ENCODE assay signal across 19 cellular contexts in the genomic region with DNA sequence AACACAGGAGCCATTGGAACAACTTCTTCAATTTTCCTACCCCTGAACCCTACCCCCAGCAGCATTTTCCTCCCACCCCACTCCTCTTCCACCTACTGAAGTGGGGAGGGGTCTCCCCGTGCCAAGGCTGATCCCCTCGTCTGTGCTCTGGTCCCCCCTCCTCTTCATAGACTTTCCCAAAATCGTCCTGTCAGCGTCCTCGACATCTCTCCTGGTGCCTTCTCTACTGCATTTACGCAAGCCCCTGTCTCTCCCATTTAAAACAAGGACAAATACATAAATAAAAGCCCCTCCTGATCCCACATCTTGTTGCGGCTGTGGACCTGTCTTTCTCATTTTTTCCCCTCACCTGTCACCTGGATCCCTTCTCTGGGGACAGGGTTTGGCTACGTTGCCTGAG. TPM values are rescaled to one million over a fixed set of nuclear protein-coding genes. Genes with fewer than 3 reads are reported as not detected.
DNase-seq lines count a peak whose midpoint lies in the region; ATAC-seq and TF ChIP-seq lines count a peak whose summit lies in the region.
"Had no signal": no experiment of that assay in that cellular context is flagged by ENCODE, and none has a peak within 500 bp of the region (broad histone marks: within the 10 kb centered on the region; RNA-seq: fewer than 3 reads in every experiment).

No MANE protein-coding gene starts in this region.

- H3K9me1 ChIP-seq in IMR-90 (ENCODE audit: insufficient read depth, low read length), result peaks cover 4% of the 10 kb centered on the region; the same call in 1 of the 2 replicates

- no peak overlapping the region for H2BK15ac ChIP-seq in IMR-90 (ENCODE audit: low read depth, low read length)
- peak overlapping the region; percentile 96 for H2BK15ac ChIP-seq in neuronal stem cell (ENCODE audit: low read length)

- CTCF ChIA-PET in IMR-90 (lab: Yijun Ruan, JAX), result no interaction called here

- H2BK5ac ChIP-seq in IMR-90 (ENCODE audit: low read depth, low read length, poor library complexity, severe bottlenecking), result no peak overlapping the region
- H2BK5ac ChIP-seq in neuronal stem cell (ENCODE audit: low read length), result peak overlapping the region; percentile 76

- H3K27ac Mint-ChIP-seq in T-helper 17 cell (peak overlapping the region; percentile 59), endothelial cell (ENCODE audit: unreplicated experiment) (no peak overlapping the region)

- ATAC-seq in IMR-90 (ENCODE audit: low read depth), result no peak
- ATAC-seq in T-helper 17 cell, result no peak
- no peak for ATAC-seq in GM21381 (IDR thresholded peaks at IDR 0.05; ENCODE audit: unreplicated experiment)
- ATAC-seq: Right ventricle myocardium inferior had no signal

- dilution Hi-C loops in IMR-90 (cut with HindIII; ENCODE audit: low sequenced_read_pairs, unreplicated experiment), result no loop called here

- no peaks in the 10 kb centered on the region for H3K36me3 ChIP-seq in IMR-90 (ENCODE audit: control insufficient read depth, insufficient read depth, low read length)
- no peaks in the 10 kb centered on the region for H3K36me3 ChIP-seq in neuronal stem cell (replicated peaks in 1 of 2; ENCODE audit: control insufficient read depth in 2 of 2, insufficient read depth in 2 of 2, low read length in 2 of 2)

- H2AFZ ChIP-seq in IMR-90 (replicated peaks; ENCODE audit: low read length, poor library complexity) (no peak overlapping the region), neuronal stem cell (ENCODE audit: low read length) (no peak overlapping the region)

- 95% methylated on average over 4 of the region's 8 CpGs; no CpG with 5 or more reads in 1 of the 2 experiments for WGBS in IMR-90 (ENCODE audit: extremely low coverage in 2 of 2, insufficient read length in 1 of 2), 2 experiments
- no CpG with 5 or more reads among the region's 8 CpGs for WGBS in neuronal stem cell (ENCODE audit: extremely low coverage in 2 of 2, insufficient read length in 2 of 2, insufficient replicate concordance in 1 of 2), 2 donors

- BruUV-seq in IMR-90 (replicated peaks; lab: Mats Ljungman, UMichigan), result no TSS peak

- in situ Hi-C loops in IMR-90 (cut with MboI; ENCODE audit: low sequenced_read_pairs), result no loop called here

- no peak overlapping the region for H3K4me3 Mint-ChIP-seq in T-helper 17 cell
- H3K4me3 Mint-ChIP-seq in endothelial cell (ENCODE audit: unreplicated experiment), result peak overlapping the region; percentile 19
- H3K4me3 Mint-ChIP-seq: H9 had no signal

- H3K9me3 ChIP-seq in IMR-90 (ENCODE audit: control insufficient read depth, insufficient read depth, low read length) (no peaks in the 10 kb centered on the region), T-helper 17 cell (ENCODE audit: control insufficient read depth, low read length, poor library complexity, severe bottlenecking) (no peaks in the 10 kb centered on the region), neuronal stem cell (replicated peaks in 1 of 2; ENCODE audit: control insufficient read depth in 2 of 2, insufficient read depth in 1 of 2, low read depth in 1 of 2, low read length in 2 of 2) (peaks cover 0 to 6% of the 10 kb centered on the region in 2 donors)

- no peaks in the 10 kb centered on the region for H3K79me1 ChIP-seq in IMR-90 (ENCODE audit: low read depth in 1 of 2, low read length in 2 of 2)
- no peaks in the 10 kb centered on the region for H3K79me1 ChIP-seq in neuronal stem cell (ENCODE audit: low read depth, low read length)

- H3K9ac ChIP-seq in IMR-90 (ENCODE audit: low read depth, low read length) (no peak overlapping the region), neuronal stem cell (ENCODE audit: low read depth, low read length, poor library complexity) (peak overlapping the region; percentile 24)
- H3K9ac ChIP-seq: KMS-11 had no signal

- H2BK12ac ChIP-seq in neuronal stem cell (ENCODE audit: low read length), result no peak overlapping the region

- H3K56ac ChIP-seq in IMR-90 (ENCODE audit: extremely low read depth, insufficient read depth, low read length), result no peak overlapping the region

- no peaks in the 10 kb centered on the region for H4K20me1 ChIP-seq in IMR-90 (ENCODE audit: insufficient read depth, low read length)

- no peaks in the 10 kb centered on the region for H3K4me1 ChIP-seq in IMR-90 (ENCODE audit: control insufficient read depth, insufficient read depth, low read length)
- H3K4me1 ChIP-seq in neuronal stem cell (ENCODE audit: control insufficient read depth in 2 of 2, insufficient read depth in 1 of 2, low read depth in 1 of 2, low read length in 2 of 2), result peaks cover 6 to 49% of the 10 kb centered on the region in 2 donors

- H3K4ac ChIP-seq in IMR-90 (ENCODE audit: low read depth, low read length) (no peak overlapping the region), neuronal stem cell (ENCODE audit: low read length) (no peak overlapping the region)

- TF ChIP-seq RAD21 in IMR-90 (IDR thresholded peaks at IDR 0.05; ENCODE audit: low read length), result no peak

- no peaks in the 10 kb centered on the region for H3K9me3 Mint-ChIP-seq in endothelial cell (ENCODE audit: unreplicated experiment)
- H3K9me3 Mint-ChIP-seq: H9 had no signal

- H3K23ac ChIP-seq in IMR-90 (ENCODE audit: low read depth, low read length) (no peak overlapping the region), neuronal stem cell (ENCODE audit: low read depth, low read length, poor library complexity) (peak overlapping the region; percentile 23)

- DNase-seq in IMR-90, result no peak
- DNase-seq in T-helper 17 cell, result no peak
- no peak for DNase-seq in endothelial cell (ENCODE audit: low spot score)
- no peak for DNase-seq in neuronal stem cell (ENCODE audit: low spot score)
- no peak for DNase-seq in SK-N-DZ (ENCODE audit: low spot score)
- DNase-seq in NCI-H1105 (lab: John Stamatoyannopoulos, UW), result no peak
- DNase-seq: AML-193; H9; NCI-H1048; NCI-H146; NCI-H2081; NK-92 treated with Interleukin-12 subunit alpha and Interleukin-12 subunit beta, amount 100 ng/mL, for 24 hours had no signal

- no peak for TF ChIP-seq POLR2A in IMR-90 (IDR thresholded peaks at IDR 0.05; ENCODE audit: low read depth, low read length)

- peaks cover 21% of the 10 kb centered on the region for H3K4me1 Mint-ChIP-seq in T-helper 17 cell
- peaks cover 13% of the 10 kb centered on the region for H3K4me1 Mint-ChIP-seq in endothelial cell (ENCODE audit: unreplicated experiment)

- POLR2A ChIA-PET in IMR-90 (lab: Charles Lee; ENCODE audit: unreplicated experiment), result no interaction called here

- H3K27me3 Mint-ChIP-seq in T-helper 17 cell (no peaks in the 10 kb centered on the region), endothelial cell (ENCODE audit: unreplicated experiment) (peaks cover 7% of the 10 kb centered on the region)

- intact Hi-C loops in IMR-90 (cut with micrococcal nuclease), result no loop called here

- H3K27ac ChIP-seq in IMR-90 (ENCODE audit: insufficient read depth, low read length), result no peak overlapping the region
- H3K27ac ChIP-seq in neuronal stem cell (replicated peaks; ENCODE audit: low read length), result no peak overlapping the region
- H3K27ac ChIP-seq: C4-2B, KMS-11, SK-N-MC had no signal

- H3K4me3 ChIP-seq in IMR-90 (ENCODE audit: insufficient read depth, low read depth, low read length) (no peak overlapping the region), neuronal stem cell (ENCODE audit: low read length in 2 of 2) (no peak overlapping the region)
- H3K4me3 ChIP-seq: SK-N-MC had no signal

- H4K91ac ChIP-seq in IMR-90 (ENCODE audit: insufficient read depth, low read depth, low read length) (no peak overlapping the region), neuronal stem cell (ENCODE audit: low read depth, low read length, poor library complexity) (peak overlapping the region; percentile 17)

- H2AK5ac ChIP-seq in IMR-90 (ENCODE audit: low read depth, low read length) (no peak overlapping the region), neuronal stem cell (ENCODE audit: low read depth, low read length) (peak overlapping the region; percentile 98)

- H3K36me3 Mint-ChIP-seq in T-helper 17 cell (ENCODE audit: low read depth) (no peaks in the 10 kb centered on the region), endothelial cell (ENCODE audit: low read depth, unreplicated experiment) (peaks cover 20% of the 10 kb centered on the region)

- H3K4me2 ChIP-seq in IMR-90 (ENCODE audit: low read depth, low read length), result no peak overlapping the region
- H3K4me2 ChIP-seq in neuronal stem cell (ENCODE audit: insufficient read depth, low read length, poor library complexity, severe bottlenecking), result no peak overlapping the region
- H3K4me2 ChIP-seq: KMS-11 had no signal

- H2BK20ac ChIP-seq in IMR-90 (ENCODE audit: low read depth, low read length), result no peak overlapping the region

- H3K27me3 ChIP-seq in IMR-90 (ENCODE audit: control insufficient read depth, insufficient read depth, low read length) (no peaks in the 10 kb centered on the region), neuronal stem cell (ENCODE audit: control insufficient read depth in 3 of 3, insufficient read depth in 3 of 3, low read depth in 1 of 3, low read length in 3 of 3) (peaks cover 0 to 24% (median 3%) of the 10 kb centered on the region in 3 experiments)

- no peak overlapping the region for H4K5ac ChIP-seq in IMR-90 (ENCODE audit: low read depth, low read length)

- no peak overlapping the region for H3K18ac ChIP-seq in IMR-90 (ENCODE audit: low read depth, low read length)
- peak overlapping the region; percentile 86 for H3K18ac ChIP-seq in neuronal stem cell (ENCODE audit: low read length)

- H2AK9ac ChIP-seq in IMR-90 (replicated peaks; ENCODE audit: low read depth, low read length, poor library complexity), result no peak overlapping the region

- H3K14ac ChIP-seq in IMR-90 (replicated peaks; ENCODE audit: low read depth, low read length) (no peak overlapping the region), neuronal stem cell (ENCODE audit: low read length) (no peak overlapping the region)

- no peak for TF ChIP-seq CTCF in IMR-90 (conservative IDR thresholded peaks at IDR 0.05; ENCODE audit: low read depth, low read length)
- TF ChIP-seq CTCF in endothelial cell (IDR thresholded peaks at IDR 0.05; ENCODE audit: unreplicated experiment), result no peak

- H4K8ac ChIP-seq in IMR-90 (ENCODE audit: low read depth in 2 of 2, low read length in 2 of 2) (no peak overlapping the region), neuronal stem cell (ENCODE audit: low read depth, low read length) (no peak overlapping the region)

- H2BK120ac ChIP-seq in IMR-90 (ENCODE audit: low read depth, low read length) (no peak overlapping the region), neuronal stem cell (ENCODE audit: low read depth, low read length) (no peak overlapping the region)

TF ChIP-seq in IMR-90, 13 proteins besides CTCF, POLR2A, EP300 and RAD21 (continues in another document):
- 0 out of 2 replicates have a peak, but pooled peaks have one; percentile 37 for TF ChIP-seq MAFK (IDR thresholded peaks at IDR 0.05; ENCODE audit: low read depth, low read length)

RNA-seq across cellular contexts. Expression of gene EMX1, which starts 42.2 kb away (rescaled TPM):
- not detected in 2 replicates for total RNA-seq in IMR-90 (2012; rRNA removed)
- not detected in 2 replicates for polyA plus RNA-seq in IMR-90 (2012; rRNA removed)
- not detected in 2 replicates for polyA plus RNA-seq in IMR-90 (2012; cell fraction: cytosol; rRNA removed)
- polyA plus RNA-seq in IMR-90 (2012; cell fraction: nucleus; rRNA removed; ENCODE audit: low replicate concordance), result not detected in 2 replicates
- not detected for total RNA-seq in T-helper 17 cell
- 3.7 TPM for total RNA-seq in endothelial cell (ENCODE audit: unreplicated experiment)
- polyA plus RNA-seq in neuronal stem cell (2013, experiment 1 of 2), result 29.5 TPM
- polyA plus RNA-seq in neuronal stem cell (2013, experiment 2 of 2), result 28.8 TPM
- polyA plus RNA-seq in SK-N-DZ (2014; cell fraction: cytosol; rRNA removed), result not detected in 2 replicates
- polyA plus RNA-seq in SK-N-DZ (2014; cell fraction: nucleus; rRNA removed), result 0.63 TPM in 1 of 2 replicates, not detected in the other
- total RNA-seq: M059J, NCI-H460, Right ventricle myocardium inferior had no signal
